Comparison of ENCODE assay signal across 1 cellular context in genomic region chr9:86577420-86578333, GRCh38.
TF ChIP-seq lines count a peak whose summit lies in the region.

No MANE protein-coding gene starts in this region.

TF ChIP-seq in H1, 55 proteins besides CTCF, POLR2A, EP300 and RAD21:
- no peak for TF ChIP-seq HDAC6 (IDR thresholded peaks at IDR 0.05; ENCODE audit: low read depth, low read length)
- no peak for TF ChIP-seq ASH2L (IDR thresholded peaks at IDR 0.05; ENCODE audit: low read length)
- TF ChIP-seq CHD2 (IDR thresholded peaks at IDR 0.05; ENCODE audit: low read length): no peak
- no peak for TF ChIP-seq ZNF274 (IDR thresholded peaks at IDR 0.05; ENCODE audit: borderline replicate concordance, extremely low read depth, low read length)
- no peak for TF ChIP-seq CREB1 (IDR thresholded peaks at IDR 0.05)
- TF ChIP-seq ATF2 (IDR thresholded peaks at IDR 0.05; ENCODE audit: low read length): no peak
- TF ChIP-seq SIN3A (conservative IDR thresholded peaks at IDR 0.05 in 1 of 2, IDR thresholded peaks at IDR 0.05 in 1 of 2; ENCODE audit: low read depth in 1 of 2, low read length in 2 of 2): no peak
- no peak for TF ChIP-seq TCF12 (IDR thresholded peaks at IDR 0.05; ENCODE audit: low read depth, low read length)
- TF ChIP-seq MAX (IDR thresholded peaks at IDR 0.05): no peak; the same call in 1 of the 2 replicates
- TF ChIP-seq EGR1 (IDR thresholded peaks at IDR 0.05; ENCODE audit: borderline replicate concordance, low read depth, low read length): no peak
- TF ChIP-seq CHD1 (IDR thresholded peaks at IDR 0.05; ENCODE audit: low read depth, low read length): no peak
